Comparison of ENCODE assay signal across 8 cellular contexts in genomic region chr16:25107466-25107792, GRCh38. TPM values are rescaled to one million over a fixed set of nuclear protein-coding genes. Genes with fewer than 3 reads are reported as not detected.
DNase-seq lines count a peak whose midpoint lies in the region; ATAC-seq and TF ChIP-seq lines count a peak whose summit lies in the region.

No MANE protein-coding gene starts in this region.

- peak overlapping the region; percentile 94 for H3K4me2 ChIP-seq in DOHH2 (ENCODE audit: low read length)
- H3K4me2 ChIP-seq in parathyroid adenoma (ENCODE audit: low read length), result peak overlapping the region; percentile 98

- peaks cover 5% of the 10 kb centered on the region; the same call in 1 of the 2 replicates for H3F3A ChIP-seq in DOHH2 (ENCODE audit: control insufficient read depth, insufficient read depth)

- H3K36me3 ChIP-seq in DOHH2 (ENCODE audit: control insufficient read depth, low read length) (no peaks in the 10 kb centered on the region), SJCRH30 (no peaks in the 10 kb centered on the region), parathyroid adenoma (ENCODE audit: control insufficient read depth, insufficient read depth, low read length) (no peaks in the 10 kb centered on the region)

- H3K9me3 ChIP-seq in DOHH2 (ENCODE audit: control insufficient read depth, insufficient read depth, low read length) (no peaks in the 10 kb centered on the region), SJCRH30 (replicated peaks) (no peaks in the 10 kb centered on the region), parathyroid adenoma (ENCODE audit: control insufficient read depth, low read length) (no peaks in the 10 kb centered on the region)

- DNase-seq in SJCRH30, result no peak
- no peak for DNase-seq in epithelial cell of prostate (ENCODE audit: low read depth, low spot score)
- DNase-seq in NCI-H187 treated with DMSO at 0.1 percent for 48 hours (lab: John Stamatoyannopoulos, UW), result no peak
- DNase-seq in foreskin keratinocyte, result no peak
- DNase-seq in EL, result no peak
- DNase-seq in middle frontal gyrus (ENCODE audit: extremely low spot score, low spot score), result no peak

- H4K20me1 ChIP-seq in DOHH2 (ENCODE audit: control insufficient read depth, insufficient read depth, low read depth, low read length), result no peaks in the 10 kb centered on the region

- H3K27me3 ChIP-seq in DOHH2 (ENCODE audit: control insufficient read depth, low read length) (peaks cover 2% of the 10 kb centered on the region; the same call in 1 of the 2 replicates), SJCRH30 (no peaks in the 10 kb centered on the region), parathyroid adenoma (ENCODE audit: control insufficient read depth, insufficient read depth, low read length) (no peaks in the 10 kb centered on the region), foreskin keratinocyte (no peaks in the 10 kb centered on the region)

- H3K4me3 ChIP-seq in DOHH2 (ENCODE audit: low read length), result peak overlapping the region; percentile 77
- peak overlapping the region; percentile 69 for H3K4me3 ChIP-seq in SJCRH30
- peak overlapping the region; percentile 76 for H3K4me3 ChIP-seq in parathyroid adenoma (ENCODE audit: low read depth, low read length)

- TF ChIP-seq CTCF in DOHH2 (IDR thresholded peaks at IDR 0.05; ENCODE audit: low read depth, low read length, poor library complexity, severe bottlenecking), result no peak
- no peak for TF ChIP-seq CTCF in parathyroid adenoma (IDR thresholded peaks at IDR 0.05)
- no peak for TF ChIP-seq CTCF in foreskin keratinocyte (conservative IDR thresholded peaks at IDR 0.05)

- H3K9ac ChIP-seq in parathyroid adenoma, result peak overlapping the region; percentile 25

- peak overlapping the region; percentile 91 for H2AFZ ChIP-seq in parathyroid adenoma

- H3K27ac ChIP-seq in DOHH2 (ENCODE audit: low read depth, low read length) (no peak overlapping the region), SJCRH30 (peak overlapping the region; percentile 17; the same call in 1 of the 2 replicates), epithelial cell of prostate (peak overlapping the region; percentile 39), parathyroid adenoma (peak overlapping the region; percentile 86), foreskin keratinocyte (no peak overlapping the region)

- H3K79me2 ChIP-seq in DOHH2 (ENCODE audit: control insufficient read depth, low read length) (peaks cover 27% of the 10 kb centered on the region), parathyroid adenoma (peaks cover 8% of the 10 kb centered on the region)

- H3K9me2 ChIP-seq in DOHH2 (replicated peaks; ENCODE audit: control insufficient read depth, low read length), result no peaks in the 10 kb centered on the region

- peaks cover 38% of the 10 kb centered on the region for H3K4me1 ChIP-seq in DOHH2 (ENCODE audit: control insufficient read depth, low read length)
- H3K4me1 ChIP-seq in SJCRH30, result no peaks in the 10 kb centered on the region; the same call in 1 of the 2 replicates
- H3K4me1 ChIP-seq in parathyroid adenoma, result peaks cover 11% of the 10 kb centered on the region
- H3K4me1 ChIP-seq in foreskin keratinocyte, result peaks cover 7% of the 10 kb centered on the region

- ATAC-seq in foreskin keratinocyte, result no peak

RNA-seq across cellular contexts. Expression of gene LCMT1, which starts 4.1 kb away (rescaled TPM):
- 31.7 and 34.7 TPM in 2 replicates for total RNA-seq in SJCRH30 (2014; rRNA removed; shearing (Covaris generic))
- 28.9 and 29.6 TPM in 2 replicates for total RNA-seq in foreskin keratinocyte
- polyA plus RNA-seq in foreskin keratinocyte, result 37.7 and 38.3 TPM in 2 replicates

Comparison
In these comparisons a context has a peak if more than half of its experiments do, and no peak if none do; other contexts are left out.
1. H3K27ac ChIP-seq: peak in SJCRH30 (single experiment), epithelial cell of prostate (single experiment) and parathyroid adenoma (single experiment); none in DOHH2 (single experiment) and foreskin keratinocyte (single experiment).
2. Peak in every context shown above with its lines, with median percentiles within 50 percentile points of each other: H3K4me3 ChIP-seq.